In the genomic region with DNA sequence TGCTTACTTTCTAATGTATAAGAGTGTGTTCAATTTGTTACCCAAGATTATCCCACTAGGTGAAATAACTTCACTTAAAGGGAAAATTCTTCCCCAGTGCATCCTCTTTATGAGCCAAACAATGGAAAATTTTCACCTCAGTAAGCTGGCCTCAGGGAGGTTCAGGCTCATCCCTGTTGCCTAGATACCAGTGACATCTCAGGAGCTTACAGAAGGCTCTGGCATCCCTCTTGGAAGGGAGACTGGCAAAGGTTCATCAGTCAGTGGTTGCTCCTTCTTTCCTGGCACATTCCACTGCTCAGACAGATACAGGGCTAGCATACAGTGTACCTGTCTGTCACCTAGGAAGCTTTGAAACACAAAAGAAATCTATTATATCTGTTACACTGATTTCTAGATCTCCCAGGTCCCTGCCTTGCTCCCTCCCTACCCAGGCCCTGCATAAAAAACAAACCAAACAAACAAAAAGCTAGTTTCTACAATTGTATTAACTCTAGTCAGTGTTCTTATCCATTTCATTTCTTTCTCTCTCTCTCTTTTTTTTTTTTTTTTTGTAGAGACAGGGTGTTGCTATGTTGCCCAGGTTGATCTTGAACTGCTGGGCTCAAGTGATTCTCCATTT, we compare ENCODE assay signal across 8 cellular contexts. TPM values are rescaled to one million over a fixed set of nuclear protein-coding genes. Genes with fewer than 3 reads are reported as not detected.
DNase-seq lines count a peak whose midpoint lies in the region; ATAC-seq and TF ChIP-seq lines count a peak whose summit lies in the region.

No MANE protein-coding gene starts in this region.

- H3K4me1 Mint-ChIP-seq in endodermal cell: peaks cover 29% of the 10 kb centered on the region

- no peaks in the 10 kb centered on the region for H3K9me3 Mint-ChIP-seq in endodermal cell

- H3K27me3 ChIP-seq in OCI-LY1 (ENCODE audit: insufficient read depth, low read length) (no peaks in the 10 kb centered on the region), endodermal cell (ENCODE audit: control insufficient read depth, insufficient read depth, low read length, poor library complexity, severe bottlenecking) (no peaks in the 10 kb centered on the region), ovary (no peaks in the 10 kb centered on the region)

- H3K4me3 ChIP-seq in OCI-LY1 (ENCODE audit: low read depth, low read length, poor library complexity, severe bottlenecking) (peak overlapping the region; percentile 88), endodermal cell (ENCODE audit: low read length) (peak overlapping the region; percentile 97), ovary (peak overlapping the region; percentile 6)

- peak overlapping the region; percentile 100 for H3K27ac Mint-ChIP-seq in endodermal cell

- peak overlapping the region; percentile 95 for H3K9ac ChIP-seq in OCI-LY1 (ENCODE audit: low read length)
- H3K9ac ChIP-seq in endodermal cell (ENCODE audit: extremely low read depth, low read length, poor library complexity, severe bottlenecking): peak overlapping the region; percentile 100

- H3K36me3 ChIP-seq in OCI-LY1 (ENCODE audit: insufficient read depth, low read length) (peaks cover 51% of the 10 kb centered on the region), endodermal cell (ENCODE audit: control insufficient read depth, insufficient read depth, low read length) (peaks cover 50% of the 10 kb centered on the region), ovary (no peaks in the 10 kb centered on the region)

- no peak for ATAC-seq in HG02678 (IDR thresholded peaks at IDR 0.05; ENCODE audit: unreplicated experiment)
- ATAC-seq in GM18867 (IDR thresholded peaks at IDR 0.05; ENCODE audit: unreplicated experiment): no peak

- H3K27me3 Mint-ChIP-seq in endodermal cell (ENCODE audit: insufficient read depth): peaks cover 3% of the 10 kb centered on the region

- H3K4me1 ChIP-seq in OCI-LY1 (ENCODE audit: insufficient read depth, low read length, severe bottlenecking) (peaks cover 22% of the 10 kb centered on the region), endodermal cell (ENCODE audit: control insufficient read depth, insufficient read depth, low read length) (no peaks in the 10 kb centered on the region), ovary (ENCODE audit: insufficient read depth) (peaks cover 10% of the 10 kb centered on the region)

- peak overlapping the region; percentile 81 for H3K4me2 ChIP-seq in OCI-LY1 (ENCODE audit: low read length)

- intact Hi-C loops in ovary (cut with DNase I): no loop called here

- H2AFZ ChIP-seq in OCI-LY1 (ENCODE audit: low read length): no peak overlapping the region

- H3K9me2 ChIP-seq in OCI-LY1 (ENCODE audit: low read depth, low read length): no peaks in the 10 kb centered on the region

- H3K27ac ChIP-seq in OCI-LY1 (ENCODE audit: low read depth, low read length, poor library complexity, severe bottlenecking) (no peak overlapping the region), endodermal cell (ENCODE audit: low read depth, low read length) (peak overlapping the region; percentile 40), ovary (no peak overlapping the region)

- H3K36me3 Mint-ChIP-seq in endodermal cell (ENCODE audit: low read depth): peaks cover 46% of the 10 kb centered on the region

- TF ChIP-seq POLR2A in ovary (IDR thresholded peaks at IDR 0.05): no peak

- peak overlapping the region; percentile 100 for H3K4me3 Mint-ChIP-seq in endodermal cell

- peaks cover 65% of the 10 kb centered on the region for H3K79me2 ChIP-seq in OCI-LY1 (ENCODE audit: insufficient read depth, low read length)

- DNase-seq in GM03348 (ENCODE audit: low spot score): peak; percentile 48
- no peak for DNase-seq in endodermal cell
- no peak for DNase-seq in ovary
- DNase-seq in NCI-H1048 (lab: John Stamatoyannopoulos, UW): no peak
- no peak for DNase-seq in NCI-H187 (lab: John Stamatoyannopoulos, UW)

- H3K9me3 ChIP-seq in OCI-LY1 (ENCODE audit: low read length) (no peaks in the 10 kb centered on the region), endodermal cell (ENCODE audit: control insufficient read depth, low read length) (no peaks in the 10 kb centered on the region), ovary (no peaks in the 10 kb centered on the region)

- no peak for TF ChIP-seq CTCF in OCI-LY1 (IDR thresholded peaks at IDR 0.05; ENCODE audit: low read length)
- no peak for TF ChIP-seq CTCF in endodermal cell (conservative IDR thresholded peaks at IDR 0.05)
- TF ChIP-seq CTCF in ovary (IDR thresholded peaks at IDR 0.05): no peak

- H3F3A ChIP-seq in OCI-LY1 (ENCODE audit: insufficient read depth, low read length): no peaks in the 10 kb centered on the region

- H4K20me1 ChIP-seq in OCI-LY1 (ENCODE audit: insufficient read depth, low read length): no peaks in the 10 kb centered on the region

- no peak for TF ChIP-seq EP300 in ovary (IDR thresholded peaks at IDR 0.05)

RNA-seq across cellular contexts. Expression of a gene that starts 1.7 kb away (rescaled TPM):
- total RNA-seq in endodermal cell (100 to 1,000 TPM; 104 to 127 TPM), ovary (100 to 1,000 TPM in 2 of 7 donors, 10 to 100 TPM in 5; 51.8 to 132 (median 62.5) TPM)
- polyA plus RNA-seq in endodermal cell (2013, experiment 1 of 2): 219 TPM
- polyA plus RNA-seq in endodermal cell (2013, experiment 2 of 2): 181 TPM
- 100 to 1,000 TPM; 114 to 119 TPM for polyA plus RNA-seq in ovary

RNA-seq across cellular contexts. Expression of a gene that starts 29.6 kb away (rescaled TPM):
- total RNA-seq in endodermal cell: 10 to 100 TPM; 30.9 to 32.5 TPM
- polyA plus RNA-seq in endodermal cell (2013, experiment 1 of 2): 30.2 TPM
- 26.9 TPM for polyA plus RNA-seq in endodermal cell (2013, experiment 2 of 2)
- total RNA-seq in ovary: 10 to 100 TPM; 30.5 to 58.6 (median 36.3) TPM
- 10 to 100 TPM in 1 of 2 donors, 1 to 10 TPM in 1; 8.0 to 23.2 TPM for polyA plus RNA-seq in ovary

RNA-seq across cellular contexts. Expression of a gene that starts 52.6 kb away (rescaled TPM):
- 10 to 100 TPM; 20.7 to 30.1 TPM for total RNA-seq in endodermal cell
- polyA plus RNA-seq in endodermal cell (2013, experiment 1 of 2): 24.4 TPM
- 22.9 TPM for polyA plus RNA-seq in endodermal cell (2013, experiment 2 of 2)
- 1 to 10 TPM in 3 of 7 donors, under 1 TPM in 4; 0.23 to 3.4 (median 0.92) TPM for total RNA-seq in ovary
- polyA plus RNA-seq in ovary: under 1 TPM; 0.48 to 0.69 TPM

Comparison
In these comparisons a context has a peak if more than half of its experiments do, and no peak if none do; other contexts are left out.
1. H3K4me3 ChIP-seq: peak in every context shown above with its lines; median percentile 97 in endodermal cell; 88 in OCI-LY1; 6 in ovary.
2. RNA of a gene that starts 52.6 kb away (total RNA-seq): 20.7 to 30.1 TPM in endodermal cell; 0.23 to 3.4 TPM in ovary; every median in the first group is over 4 times any median in the second.